8 cellular contexts compared by ENCODE assay signal in the genomic region with DNA sequence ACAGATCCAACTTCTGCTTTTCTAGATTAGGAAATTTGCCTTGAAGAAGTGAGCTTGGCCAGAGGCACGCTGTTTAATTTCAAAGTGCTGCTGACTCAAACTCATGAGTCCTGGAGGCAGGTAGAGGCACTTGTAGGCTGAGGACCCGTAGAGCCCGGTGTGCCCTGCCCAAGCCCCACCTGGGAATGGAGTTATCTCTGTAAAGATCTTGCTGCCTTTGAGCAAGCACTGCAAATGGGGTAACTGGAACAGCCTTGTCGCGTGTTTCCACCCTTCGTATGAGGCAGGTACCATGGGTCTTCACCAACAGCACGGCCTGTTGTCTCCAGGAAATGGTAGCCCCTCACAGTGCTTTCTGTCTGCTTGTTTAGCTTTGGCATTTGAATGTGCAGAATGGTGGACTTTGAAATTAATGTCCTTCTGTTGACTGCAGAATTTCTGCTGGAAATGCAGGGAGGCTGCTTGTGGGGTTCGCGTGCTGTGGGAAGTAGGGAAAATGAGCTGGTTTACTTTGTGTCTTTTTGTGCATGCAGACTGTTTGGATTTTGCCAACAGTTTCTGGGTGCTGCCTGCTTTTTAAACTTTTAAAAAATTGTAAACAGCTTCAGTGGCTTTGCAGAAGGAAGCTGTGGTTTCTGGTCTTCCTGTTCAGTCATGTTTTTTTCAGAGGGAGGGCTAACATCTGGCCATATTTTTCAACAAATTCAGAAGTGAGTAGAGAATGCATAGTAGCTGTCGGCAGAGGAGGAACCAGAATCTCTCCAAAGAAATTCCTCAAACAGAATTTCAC. TPM values are rescaled to one million over a fixed set of nuclear protein-coding genes. Genes with fewer than 3 reads are reported as not detected.
DNase-seq lines count a peak whose midpoint lies in the region; ATAC-seq, FAIRE-seq and TF ChIP-seq lines count a peak whose summit lies in the region.

No MANE protein-coding gene starts in this region.

- POLR2A ChIA-PET in T-cell (lab: Charles Lee) = interaction anchor here (0.6 to 1.5 kb wide), 13 partner anchors 10 to 83 kb away, joined by 3 to 9 read pairs (median 3); a partner anchor contains a TSS

- no peak for FAIRE-seq in frontal cortex (lab: Jason Lieb, UNC)

- WGBS in smooth muscle cell (ENCODE audit: low lambda C conversion rate) = 75% methylated on average over 10 of the region's 10 CpGs

- ATAC-seq in HG02840 (IDR thresholded peaks at IDR 0.05; ENCODE audit: low FRiP score, unreplicated experiment) (peak; percentile 50), T-cell (replicated peaks in 1 of 4) (peak; percentile 69 to 79 (median 76))

- peaks cover 70% of the 10 kb centered on the region for H4K20me1 ChIP-seq in smooth muscle cell (ENCODE audit: low read depth)

- H3K27me3 Mint-ChIP-seq in T-cell = no peaks in the 10 kb centered on the region

- CTCF ChIA-PET in T-cell (lab: Charles Lee) = interaction anchor here (0.6 to 3.0 kb wide), 8 partner anchors 23 to 102 kb away, joined by 3 to 16 read pairs (median 5); a partner anchor contains a TSS

- peak overlapping the region; percentile 64 for H3K4me2 ChIP-seq in smooth muscle cell

- H3K9me3 Mint-ChIP-seq in T-cell = no peaks in the 10 kb centered on the region

- H3K79me2 ChIP-seq in smooth muscle cell (ENCODE audit: low read depth) = peaks cover 73% of the 10 kb centered on the region

- peak; percentile 58 for DNase-seq in GM06990 (ENCODE audit: extremely low read depth, insufficient read length)
- peak in 28 of 34 experiments; percentile 4 to 52 (median 23) for DNase-seq in T-cell
- DNase-seq in erythroblast (lab: John Stamatoyannopoulos, UW) = peak; percentile 48 to 77
- DNase-seq in smooth muscle cell (lab: John Stamatoyannopoulos, UW; ENCODE audit: unreplicated experiment) = no peak
- DNase-seq in SHP77 (lab: John Stamatoyannopoulos, UW) = no peak
- no peak for DNase-seq in putamen (ENCODE audit: low spot score)
- no peak for DNase-seq in frontal cortex (ENCODE audit: low spot score in 2 of 2)

- H3K36me3 Mint-ChIP-seq in T-cell = peaks cover 38% of the 10 kb centered on the region

- no peaks in the 10 kb centered on the region for H3F3A ChIP-seq in smooth muscle cell (ENCODE audit: low read depth)

- TF ChIP-seq POLR2A in erythroblast (IDR thresholded peaks at IDR 0.05; ENCODE audit: low read length) = no peak

- H3K4me3 ChIP-seq in GM06990 (replicated peaks; ENCODE audit: low read depth, low read length) = peak overlapping the region; percentile 63
- H3K4me3 ChIP-seq in smooth muscle cell = no peak overlapping the region

- no peaks in the 10 kb centered on the region for H3K9me3 ChIP-seq in smooth muscle cell (replicated peaks; ENCODE audit: low read depth)

- peak overlapping the region; percentile 88 to 93 for H3K27ac Mint-ChIP-seq in T-cell

- H3K4me3 Mint-ChIP-seq in T-cell = peak overlapping the region; percentile 84 to 91 (median 90)

- no peak overlapping the region for H2AFZ ChIP-seq in smooth muscle cell (ENCODE audit: low read depth)

- TF ChIP-seq CTCF in GM06990 (IDR thresholded peaks at IDR 0.05; ENCODE audit: insufficient read depth, low read length, poor library complexity, severe bottlenecking) (no peak), smooth muscle cell (IDR thresholded peaks at IDR 0.05; ENCODE audit: borderline replicate concordance, insufficient read depth, poor library complexity, severe bottlenecking) (no peak)

- H3K27ac ChIP-seq in smooth muscle cell (ENCODE audit: low read depth) = peak overlapping the region; percentile 23

- H3K36me3 ChIP-seq in GM06990 (ENCODE audit: control insufficient read depth, insufficient read depth, low read length) (peaks cover 2% of the 10 kb centered on the region; the same call in 1 of the 2 replicates), smooth muscle cell (ENCODE audit: low read depth) (no peaks in the 10 kb centered on the region)

- peaks cover 60 to 77% (median 67%) of the 10 kb centered on the region in 3 donors for H3K4me1 Mint-ChIP-seq in T-cell

- H3K27me3 ChIP-seq in GM06990 (replicated peaks; ENCODE audit: control insufficient read depth, insufficient read depth, low read length) (no peaks in the 10 kb centered on the region), smooth muscle cell (ENCODE audit: low read depth) (no peaks in the 10 kb centered on the region)

- H3K4me1 ChIP-seq in smooth muscle cell (ENCODE audit: low read depth) = peaks cover 10% of the 10 kb centered on the region

- H3K9ac ChIP-seq in smooth muscle cell (ENCODE audit: low read depth) = no peak overlapping the region

RNA-seq across cellular contexts. Expression of a gene that starts 27.2 kb away (rescaled TPM):
- total RNA-seq in T-cell (100 to 1,000 TPM in 4 of 5 donors, 10 to 100 TPM in 1; 88.6 to 190 (median 167) TPM), smooth muscle cell (32.6 and 32.9 TPM in 2 replicates), frontal cortex (22.4 TPM)
- 85.5 and 86.9 TPM in 2 replicates for polyA plus RNA-seq in smooth muscle cell

RNA-seq across cellular contexts. Expression of a gene that starts 48.4 kb away (rescaled TPM):
- total RNA-seq in T-cell (100 to 1,000 TPM; 183 to 272 (median 192) TPM), smooth muscle cell (0.04 and 0.27 TPM in 2 replicates), frontal cortex (0.41 TPM)
- polyA plus RNA-seq in smooth muscle cell = 0.31 TPM in 1 of 2 replicates, not detected in the other

Comparison
In these comparisons a context has a peak if more than half of its experiments do, and no peak if none do; other contexts are left out.
1. DNase-seq: peak in GM06990 (single experiment), T-cell (28 of 34) and erythroblast (2 of 2); none in smooth muscle cell (single experiment), SHP77 (0 of 2), putamen (single experiment) and frontal cortex (0 of 2).
2. RNA of a gene that starts 48.4 kb away (total RNA-seq): 183 to 272 TPM in T-cell; 0.41 TPM in frontal cortex (single experiment) and 0.04 to 0.27 TPM in smooth muscle cell; every median in the first group is over 100 times any median in the second.